2 cellular contexts compared by ENCODE assay signal in the genomic region with DNA sequence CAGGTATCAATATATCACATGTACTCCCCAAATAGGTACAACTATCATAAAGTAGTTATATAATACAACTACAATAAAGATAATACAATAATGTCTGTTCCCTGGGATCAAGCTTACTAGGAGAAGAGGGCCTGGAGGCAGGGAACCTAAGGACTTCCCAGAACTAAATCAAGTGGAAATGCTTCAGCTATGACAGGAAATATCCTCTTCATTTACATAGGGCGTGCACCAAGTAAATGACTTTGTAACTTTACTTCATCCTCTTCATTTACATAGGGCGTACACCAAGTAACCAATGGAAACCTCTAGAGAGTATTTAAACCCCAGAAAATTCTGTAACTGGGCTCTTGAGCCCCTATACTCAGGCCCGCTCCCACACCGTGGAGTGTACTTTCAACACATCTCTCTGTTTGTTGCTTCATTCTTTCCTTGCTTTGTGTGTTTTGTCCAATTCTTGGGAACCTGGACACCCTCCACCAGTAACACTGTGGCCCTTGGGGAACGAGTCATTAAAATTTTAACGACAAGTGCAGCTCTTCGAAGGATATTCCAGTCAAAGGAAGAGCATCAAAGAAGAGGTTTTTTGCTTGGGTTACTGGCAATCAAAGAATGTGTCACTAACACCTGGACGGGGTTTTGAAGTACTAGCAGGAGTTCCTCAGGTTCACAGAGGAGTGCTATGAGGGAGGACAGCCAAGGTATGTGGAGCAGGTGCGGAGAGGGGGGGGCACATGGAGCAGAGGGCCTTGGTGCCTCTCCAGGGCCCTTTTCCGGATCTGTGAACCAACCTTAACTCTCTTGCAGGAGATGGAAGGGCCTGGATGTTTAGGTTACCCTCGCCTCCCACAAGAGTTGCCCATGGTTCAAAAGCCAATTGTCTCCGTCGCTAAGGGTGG.
TF ChIP-seq lines count a peak whose summit lies in the region.

No MANE protein-coding gene starts in this region.

TF ChIP-seq in SK-N-SH treated with all-trans-retinoic acid at 6 μM for 48 hours, 23 proteins besides CTCF, POLR2A, EP300 and RAD21 (continued from another document):
- no peak for TF ChIP-seq PATZ1 (CRISPR knock-in tag; IDR thresholded peaks at IDR 0.05; ENCODE audit: borderline replicate concordance)
- TF ChIP-seq TCF4 (CRISPR knock-in tag; IDR thresholded peaks at IDR 0.05; ENCODE audit: borderline replicate concordance) = no peak
- 0 out of 2 replicates have a peak, but pooled peaks have one; percentile 47 for TF ChIP-seq ZFP3 (CRISPR knock-in tag; IDR thresholded peaks at IDR 0.05)
- TF ChIP-seq ARNTL (CRISPR knock-in tag; IDR thresholded peaks at IDR 0.05; ENCODE audit: borderline replicate concordance, low read depth) = no peak
TF ChIP-seq in SK-N-SH treated with all-trans-retinoic acid at 6 μM for 48 hours: peak in this region for 1.

TF ChIP-seq in SK-N-SH, 30 proteins besides CTCF, POLR2A, EP300 and RAD21 (continued from another document):
- TF ChIP-seq, protein P1, sequence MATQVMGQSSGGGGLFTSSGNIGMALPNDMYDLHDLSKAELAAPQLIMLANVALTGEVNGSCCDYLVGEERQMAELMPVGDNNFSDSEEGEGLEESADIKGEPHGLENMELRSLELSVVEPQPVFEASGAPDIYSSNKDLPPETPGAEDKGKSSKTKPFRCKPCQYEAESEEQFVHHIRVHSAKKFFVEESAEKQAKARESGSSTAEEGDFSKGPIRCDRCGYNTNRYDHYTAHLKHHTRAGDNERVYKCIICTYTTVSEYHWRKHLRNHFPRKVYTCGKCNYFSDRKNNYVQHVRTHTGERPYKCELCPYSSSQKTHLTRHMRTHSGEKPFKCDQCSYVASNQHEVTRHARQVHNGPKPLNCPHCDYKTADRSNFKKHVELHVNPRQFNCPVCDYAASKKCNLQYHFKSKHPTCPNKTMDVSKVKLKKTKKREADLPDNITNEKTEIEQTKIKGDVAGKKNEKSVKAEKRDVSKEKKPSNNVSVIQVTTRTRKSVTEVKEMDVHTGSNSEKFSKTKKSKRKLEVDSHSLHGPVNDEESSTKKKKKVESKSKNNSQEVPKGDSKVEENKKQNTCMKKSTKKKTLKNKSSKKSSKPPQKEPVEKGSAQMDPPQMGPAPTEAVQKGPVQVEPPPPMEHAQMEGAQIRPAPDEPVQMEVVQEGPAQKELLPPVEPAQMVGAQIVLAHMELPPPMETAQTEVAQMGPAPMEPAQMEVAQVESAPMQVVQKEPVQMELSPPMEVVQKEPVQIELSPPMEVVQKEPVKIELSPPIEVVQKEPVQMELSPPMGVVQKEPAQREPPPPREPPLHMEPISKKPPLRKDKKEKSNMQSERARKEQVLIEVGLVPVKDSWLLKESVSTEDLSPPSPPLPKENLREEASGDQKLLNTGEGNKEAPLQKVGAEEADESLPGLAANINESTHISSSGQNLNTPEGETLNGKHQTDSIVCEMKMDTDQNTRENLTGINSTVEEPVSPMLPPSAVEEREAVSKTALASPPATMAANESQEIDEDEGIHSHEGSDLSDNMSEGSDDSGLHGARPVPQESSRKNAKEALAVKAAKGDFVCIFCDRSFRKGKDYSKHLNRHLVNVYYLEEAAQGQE (IDR thresholded peaks at IDR 0.05; ENCODE audit: low read depth, low read length) = no peak
- TF ChIP-seq FOXJ3 (CRISPR knock-in tag; IDR thresholded peaks at IDR 0.05) (no peak), MEF2A (IDR thresholded peaks at IDR 0.05; ENCODE audit: borderline replicate concordance, low read depth) (no peak), GABPA (IDR thresholded peaks at IDR 0.05; ENCODE audit: low read depth) (no peak), RXRA (IDR thresholded peaks at IDR 0.05; ENCODE audit: borderline replicate concordance, low read depth) (no peak), SMC3 (IDR thresholded peaks at IDR 0.05; ENCODE audit: low read depth, low read length) (no peak), JUND (IDR thresholded peaks at IDR 0.05) (no peak)
- TF ChIP-seq, protein P2, sequence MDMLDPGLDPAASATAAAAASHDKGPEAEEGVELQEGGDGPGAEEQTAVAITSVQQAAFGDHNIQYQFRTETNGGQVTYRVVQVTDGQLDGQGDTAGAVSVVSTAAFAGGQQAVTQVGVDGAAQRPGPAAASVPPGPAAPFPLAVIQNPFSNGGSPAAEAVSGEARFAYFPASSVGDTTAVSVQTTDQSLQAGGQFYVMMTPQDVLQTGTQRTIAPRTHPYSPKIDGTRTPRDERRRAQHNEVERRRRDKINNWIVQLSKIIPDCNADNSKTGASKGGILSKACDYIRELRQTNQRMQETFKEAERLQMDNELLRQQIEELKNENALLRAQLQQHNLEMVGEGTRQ (IDR thresholded peaks at IDR 0.05; ENCODE audit: borderline replicate concordance, low read depth, low read length) = no peak
